Comparison of ENCODE assay signal across 18 cellular contexts in genomic region chr18:24114924-24115549, GRCh38. TPM values are rescaled to one million over a fixed set of nuclear protein-coding genes. Genes with fewer than 3 reads are reported as not detected.
DNase-seq lines count a peak whose midpoint lies in the region; ATAC-seq and TF ChIP-seq lines count a peak whose summit lies in the region.
"Had no signal": no experiment of that assay in that cellular context is flagged by ENCODE, and none has a peak within 500 bp of the region (broad histone marks: within the 10 kb centered on the region; RNA-seq: fewer than 3 reads in every experiment).

No MANE protein-coding gene starts in this region.

- H3K27ac ChIP-seq in liver (ENCODE audit: low read depth in 1 of 2, low read length in 2 of 2) = peak overlapping the region; percentile 94 to 98
- H3K27ac ChIP-seq: thyroid gland had no signal

- H3K4me3 ChIP-seq in liver (ENCODE audit: low read depth in 1 of 3, low read length in 3 of 3) = peak overlapping the region; percentile 58 to 86 (median 63)
- H3K4me3 ChIP-seq: thyroid gland had no signal

- H3K36me3 ChIP-seq in liver (ENCODE audit: control insufficient read depth in 4 of 4, insufficient read depth in 3 of 4, low read depth in 1 of 4, low read length in 3 of 4) = peaks cover 2 to 17% (median 12%) of the 10 kb centered on the region in 4 donors
- H3K36me3 ChIP-seq: thyroid gland had no signal

- peak overlapping the region; percentile 17 to 73 for H3K27ac Mint-ChIP-seq in activated naive CD4-positive, alpha-beta T cell treated with anti-CD3 and anti-CD28 coated beads, Interleukin-2, amount 50 U/mL, for 72 hours
- H3K27ac Mint-ChIP-seq in activated naive CD8-positive, alpha-beta T cell treated with anti-CD3 and anti-CD28 coated beads for 36 hours = peak overlapping the region; percentile 25
- no peak overlapping the region for H3K27ac Mint-ChIP-seq in osteocyte (ENCODE audit: unreplicated experiment)

- no peak overlapping the region for H3K4me3 Mint-ChIP-seq in activated naive CD8-positive, alpha-beta T cell treated with anti-CD3 and anti-CD28 coated beads for 36 hours
- H3K4me3 Mint-ChIP-seq in osteocyte (ENCODE audit: unreplicated experiment) = no peak overlapping the region

- H3K27me3 ChIP-seq in liver (ENCODE audit: control insufficient read depth in 4 of 4, insufficient read depth in 4 of 4, low read length in 3 of 4) = no peaks in the 10 kb centered on the region
- H3K27me3 ChIP-seq: thyroid gland had no signal

- no peaks in the 10 kb centered on the region for H3K27me3 Mint-ChIP-seq in activated naive CD8-positive, alpha-beta T cell treated with anti-CD3 and anti-CD28 coated beads for 36 hours
- H3K27me3 Mint-ChIP-seq in osteocyte (ENCODE audit: unreplicated experiment) = no peaks in the 10 kb centered on the region

- peaks cover 36% of the 10 kb centered on the region for H3K4me1 Mint-ChIP-seq in activated naive CD8-positive, alpha-beta T cell treated with anti-CD3 and anti-CD28 coated beads for 36 hours
- peaks cover 2% of the 10 kb centered on the region for H3K4me1 Mint-ChIP-seq in osteocyte (ENCODE audit: unreplicated experiment)

- peak; percentile 26 to 33 for TF ChIP-seq RAD21 in liver (IDR thresholded peaks at IDR 0.05)

- H3K4me1 ChIP-seq in liver (ENCODE audit: control insufficient read depth in 4 of 4, insufficient read depth in 4 of 4, low read length in 3 of 4) = peaks cover 5 to 52% (median 18%) of the 10 kb centered on the region in 4 donors
- H3K4me1 ChIP-seq: thyroid gland had no signal

- no peak for TF ChIP-seq CTCF in liver (IDR thresholded peaks at IDR 0.05; ENCODE audit: low read depth, low read length, missing input control)
- no peak for TF ChIP-seq CTCF in osteocyte (IDR thresholded peaks at IDR 0.05)

- H3K9ac ChIP-seq in liver (ENCODE audit: low read depth in 1 of 2, low read length in 2 of 2) = peak overlapping the region; percentile 89 to 93

- no peaks in the 10 kb centered on the region for H3K9me3 ChIP-seq in liver (ENCODE audit: control insufficient read depth in 4 of 4, low read length in 3 of 4)
- H3K9me3 ChIP-seq: thyroid gland had no signal

- no peaks in the 10 kb centered on the region for H3K9me3 Mint-ChIP-seq in activated naive CD4-positive, alpha-beta T cell treated with anti-CD3 and anti-CD28 coated beads, Interleukin-2, amount 50 U/mL, for 72 hours
- no peaks in the 10 kb centered on the region for H3K9me3 Mint-ChIP-seq in activated naive CD8-positive, alpha-beta T cell treated with anti-CD3 and anti-CD28 coated beads for 36 hours
- no peaks in the 10 kb centered on the region for H3K9me3 Mint-ChIP-seq in osteocyte (ENCODE audit: unreplicated experiment)

- 30% methylated on average over 4 of the region's 4 CpGs for WGBS in liver

- ATAC-seq in activated naive CD4-positive, alpha-beta T cell treated with anti-CD3 and anti-CD28 coated beads, Interleukin-2, amount 50 U/mL, for 72 hours = peak in 1 of 2 donors; percentile 43
- ATAC-seq: Panc1 had no signal

- peaks cover 0 to 11% of the 10 kb centered on the region in 2 donors for H3K36me3 Mint-ChIP-seq in activated naive CD4-positive, alpha-beta T cell treated with anti-CD3 and anti-CD28 coated beads, Interleukin-2, amount 50 U/mL, for 72 hours
- peaks cover 25% of the 10 kb centered on the region for H3K36me3 Mint-ChIP-seq in activated naive CD8-positive, alpha-beta T cell treated with anti-CD3 and anti-CD28 coated beads for 36 hours
- no peaks in the 10 kb centered on the region for H3K36me3 Mint-ChIP-seq in osteocyte (ENCODE audit: unreplicated experiment)

- no peak for DNase-seq in activated naive CD4-positive, alpha-beta T cell treated with anti-CD3 and anti-CD28 coated beads, Interleukin-2, amount 50 U/mL, for 72 hours (ENCODE audit: low spot score in 2 of 2)
- DNase-seq in activated naive CD4-positive, alpha-beta T cell (lab: John Stamatoyannopoulos, UW) = no peak
- peak; percentile 16 for DNase-seq in activated naive CD8-positive, alpha-beta T cell treated with anti-CD3 and anti-CD28 coated beads for 36 hours
- no peak for DNase-seq in NCI-H510A treated with DMSO at 0.1 percent for 48 hours (lab: John Stamatoyannopoulos, UW)
- DNase-seq in NCI-H524 treated with DMSO at 0.1 percent for 48 hours (lab: John Stamatoyannopoulos, UW) = no peak
- DNase-seq in osteocyte (ENCODE audit: extremely low spot score, unreplicated experiment) = no peak
- DNase-seq in HK-2 (ENCODE audit: unreplicated experiment) = no peak
- DNase-seq: activated CD4-positive, CD25-positive, alpha-beta regulatory T cell; activated naive CD4-positive, alpha-beta T cell treated with anti-CD3 and anti-CD28 coated beads, Interleukin-2, amount 50 U/mL, for 16 hours; foreskin melanocyte; KG1; midbrain; NCI-H187 treated with DMSO at 0.1 percent for 48 hours; NCI-H345; T1000; thyroid gland had no signal

TF ChIP-seq in liver, 16 proteins besides CTCF, POLR2A, EP300 and RAD21:
- no peak for TF ChIP-seq GABPA (IDR thresholded peaks at IDR 0.05 in 1 of 2, conservative IDR thresholded peaks at IDR 0.05 in 1 of 2)
- peak; percentile 57 to 67 for TF ChIP-seq RXRA (IDR thresholded peaks at IDR 0.05)
- peak; percentile 22 to 52 for TF ChIP-seq JUND (IDR thresholded peaks at IDR 0.05)
- TF ChIP-seq HNF4G (IDR thresholded peaks at IDR 0.05) = no peak
- TF ChIP-seq EGR1 (IDR thresholded peaks at IDR 0.05; ENCODE audit: low read depth in 2 of 2) = peak in 1 of 2 donors; percentile 19
- TF ChIP-seq TAF1 (conservative IDR thresholded peaks at IDR 0.05) = peak; percentile 51
- TF ChIP-seq FOXA1 (IDR thresholded peaks at IDR 0.05) = peak; percentile 55
- TF ChIP-seq SP1 (IDR thresholded peaks at IDR 0.05) = peak; percentile 67
- TF ChIP-seq MAX (IDR thresholded peaks at IDR 0.05) = no peak
- peak; percentile 65 for TF ChIP-seq FOXA2 (IDR thresholded peaks at IDR 0.05)
- peak; percentile 77 for TF ChIP-seq YY1 (IDR thresholded peaks at IDR 0.05)
- TF ChIP-seq REST (IDR thresholded peaks at IDR 0.05) = peak; percentile 59
- no peak for TF ChIP-seq ATF3 (IDR thresholded peaks at IDR 0.05)
- TF ChIP-seq NR2F2 (IDR thresholded peaks at IDR 0.05) = no peak
- TF ChIP-seq HNF4A (conservative IDR thresholded peaks at IDR 0.05) = peak; percentile 71 to 75
- peak; percentile 42 for TF ChIP-seq ZBTB33 (IDR thresholded peaks at IDR 0.05)

RNA-seq across cellular contexts. Expression of gene CABYR, which starts 23.8 kb away (rescaled TPM):
- total RNA-seq in activated naive CD4-positive, alpha-beta T cell treated with anti-CD3 and anti-CD28 coated beads, Interleukin-2, amount 50 U/mL, for 72 hours = 1 to 10 TPM in 1 of 2 donors, under 1 TPM in 1; 0.84 to 2.6 TPM
- 1 to 10 TPM; 1.6 to 1.9 TPM for total RNA-seq in activated naive CD8-positive, alpha-beta T cell treated with anti-CD3 and anti-CD28 coated beads for 36 hours
- under 1 TPM; 0.19 to 0.67 TPM for total RNA-seq in liver
- polyA plus RNA-seq in liver = under 1 TPM; 0.28 to 0.36 TPM
- total RNA-seq in osteocyte = 3.9 and 6.8 TPM in 2 replicates
